In the genomic region with DNA sequence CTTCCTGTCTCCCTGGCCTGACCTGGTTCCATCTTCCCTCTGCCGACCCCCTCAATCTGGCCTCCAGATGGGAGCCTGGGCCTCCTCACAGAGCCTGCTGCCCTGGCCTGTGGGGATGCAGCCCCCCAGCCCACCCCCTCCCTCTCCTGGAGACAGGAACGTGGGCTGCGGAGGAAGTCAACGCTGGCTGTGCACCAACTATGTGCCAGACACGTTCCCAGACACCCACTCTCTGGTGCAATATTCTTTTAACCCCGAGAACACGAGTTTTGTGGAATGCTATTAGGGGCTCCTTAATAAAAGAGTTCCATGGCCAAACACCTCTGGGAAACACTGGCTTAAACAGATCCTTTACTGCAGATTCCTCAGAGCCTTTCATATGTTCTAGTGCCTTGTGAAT, we compare ENCODE assay signal across 22 cellular contexts. TPM values are rescaled to one million over a fixed set of nuclear protein-coding genes. Genes with fewer than 3 reads are reported as not detected.
DNase-seq lines count a peak whose midpoint lies in the region; ATAC-seq and TF ChIP-seq lines count a peak whose summit lies in the region.
"Had no signal": no experiment of that assay in that cellular context is flagged by ENCODE, and none has a peak within 500 bp of the region (broad histone marks: within the 10 kb centered on the region; RNA-seq: fewer than 3 reads in every experiment).

No MANE protein-coding gene starts in this region.

- no peak for TF ChIP-seq POLR2A in IMR-90 (IDR thresholded peaks at IDR 0.05; ENCODE audit: low read depth, low read length)

- no peak overlapping the region for H3K23ac ChIP-seq in IMR-90 (ENCODE audit: low read depth, low read length)

- TF ChIP-seq CTCF in BJ (IDR thresholded peaks at IDR 0.05; ENCODE audit: insufficient read depth, low read depth, low read length) (no peak), IMR-90 (conservative IDR thresholded peaks at IDR 0.05; ENCODE audit: low read depth, low read length) (no peak), fibroblast of villous mesenchyme (IDR thresholded peaks at IDR 0.05; ENCODE audit: insufficient read depth, low read depth, low read length) (no peak), neural progenitor cell (IDR thresholded peaks at IDR 0.05) (no peak)

- H3K4me3 ChIP-seq in BJ (ENCODE audit: low read depth, low read length): no peak overlapping the region
- no peak overlapping the region for H3K4me3 ChIP-seq in IMR-90 (ENCODE audit: insufficient read depth, low read depth, low read length)
- H3K4me3 ChIP-seq in fibroblast of villous mesenchyme (ENCODE audit: low read depth, low read length): no peak overlapping the region
- H3K4me3 ChIP-seq in neural progenitor cell: no peak overlapping the region
- no peak overlapping the region for H3K4me3 ChIP-seq in MG63
- H3K4me3 ChIP-seq: A549 had no signal

- CTCF ChIA-PET in BJ (lab: Yijun Ruan, JAX): interaction anchor here (0.6 to 4.3 kb wide), 2 partner anchors 18 to 82 kb away, joined by 3 to 27 read pairs; a partner anchor contains a TSS
- CTCF ChIA-PET in IMR-90 (lab: Yijun Ruan, JAX): interaction anchor here (0.6 kb wide), 1 partner anchor 17 kb away, joined by 3 read pairs; no protein-coding TSS in a partner anchor

- H3K79me2 ChIP-seq in neural progenitor cell (ENCODE audit: low read depth): no peaks in the 10 kb centered on the region

- no peak overlapping the region for H2BK15ac ChIP-seq in IMR-90 (ENCODE audit: low read depth, low read length)

- H4K91ac ChIP-seq in IMR-90 (ENCODE audit: insufficient read depth, low read depth, low read length): no peak overlapping the region

- H3K9me3 Mint-ChIP-seq in neural progenitor cell: no peaks in the 10 kb centered on the region
- no peaks in the 10 kb centered on the region for H3K9me3 Mint-ChIP-seq in effector memory CD8-positive, alpha-beta T cell
- H3K9me3 Mint-ChIP-seq: CD4-positive, CD25-positive, alpha-beta regulatory T cell had no signal

- H3K9me3 ChIP-seq in IMR-90 (ENCODE audit: control insufficient read depth, insufficient read depth, low read length) (no peaks in the 10 kb centered on the region), neural progenitor cell (ENCODE audit: low read depth) (no peaks in the 10 kb centered on the region), MG63 (no peaks in the 10 kb centered on the region)
- H3K9me3 ChIP-seq: A549, Caco-2 had no signal

- H3K27me3 ChIP-seq in BJ (ENCODE audit: control insufficient read depth, insufficient read depth, low read length) (peaks cover 14% of the 10 kb centered on the region), IMR-90 (ENCODE audit: control insufficient read depth, insufficient read depth, low read length) (peaks cover 36% of the 10 kb centered on the region), neural progenitor cell (no peaks in the 10 kb centered on the region), MG63 (no peaks in the 10 kb centered on the region)

- peaks cover 35% of the 10 kb centered on the region for H3K4me1 Mint-ChIP-seq in neural progenitor cell
- H3K4me1 Mint-ChIP-seq in effector memory CD8-positive, alpha-beta T cell (ENCODE audit: low read depth in 2 of 2): no peaks in the 10 kb centered on the region
- H3K4me1 Mint-ChIP-seq: CD4-positive, CD25-positive, alpha-beta regulatory T cell had no signal

- in situ Hi-C loops in IMR-90 (cut with MboI; ENCODE audit: low sequenced_read_pairs): no loop called here

- H4K8ac ChIP-seq in IMR-90 (ENCODE audit: low read depth in 2 of 2, low read length in 2 of 2): no peak overlapping the region

- no peak overlapping the region for H4K5ac ChIP-seq in IMR-90 (ENCODE audit: low read depth, low read length)

- H4K20me1 ChIP-seq in IMR-90 (ENCODE audit: insufficient read depth, low read length) (no peaks in the 10 kb centered on the region), neural progenitor cell (ENCODE audit: low read depth) (no peaks in the 10 kb centered on the region)

- H3K36me3 Mint-ChIP-seq in neural progenitor cell: no peaks in the 10 kb centered on the region
- peaks cover 4% of the 10 kb centered on the region for H3K36me3 Mint-ChIP-seq in effector memory CD8-positive, alpha-beta T cell (ENCODE audit: insufficient read depth)
- H3K36me3 Mint-ChIP-seq: CD4-positive, CD25-positive, alpha-beta regulatory T cell had no signal

- H3K14ac ChIP-seq in IMR-90 (replicated peaks; ENCODE audit: low read depth, low read length): peak overlapping the region; percentile 45; the same call in 1 of the 2 replicates

- H3K56ac ChIP-seq in IMR-90 (ENCODE audit: extremely low read depth, insufficient read depth, low read length): no peak overlapping the region

- dilution Hi-C loops in IMR-90 (cut with HindIII; ENCODE audit: low sequenced_read_pairs, unreplicated experiment): no loop called here

- peaks cover 9% of the 10 kb centered on the region for H3K4me1 ChIP-seq in IMR-90 (ENCODE audit: control insufficient read depth, insufficient read depth, low read length)
- no peaks in the 10 kb centered on the region for H3K4me1 ChIP-seq in neural progenitor cell
- H3K4me1 ChIP-seq: A549, Caco-2 had no signal

- H3K27ac Mint-ChIP-seq in neural progenitor cell: no peak overlapping the region
- H3K27ac Mint-ChIP-seq in effector memory CD8-positive, alpha-beta T cell: no peak overlapping the region
- H3K27ac Mint-ChIP-seq: CD4-positive, CD25-positive, alpha-beta regulatory T cell had no signal

- H3F3A ChIP-seq in neural progenitor cell (ENCODE audit: low read depth): no peaks in the 10 kb centered on the region

- H3K18ac ChIP-seq in IMR-90 (ENCODE audit: low read depth, low read length): peak overlapping the region; percentile 13; the same call in 1 of the 2 replicates

- H3K27ac ChIP-seq in IMR-90 (ENCODE audit: insufficient read depth, low read length) (no peak overlapping the region), neural progenitor cell (no peak overlapping the region)
- H3K27ac ChIP-seq: A549, HL-60 had no signal

- no peaks in the 10 kb centered on the region for H3K9me1 ChIP-seq in IMR-90 (ENCODE audit: insufficient read depth, low read length)

- DNase-seq in BJ (ENCODE audit: low read depth) (peak; percentile 50), IMR-90 (peak; percentile 28), fibroblast of villous mesenchyme (ENCODE audit: low read depth) (peak; percentile 61), neural progenitor cell (ENCODE audit: low spot score) (no peak), NCI-H2107 treated with DMSO at 0.1 percent for 48 hours (lab: John Stamatoyannopoulos, UW; ENCODE audit: unreplicated experiment) (no peak), Right ventricle myocardium inferior (ENCODE audit: missing footprints) (no peak), MG63 (no peak)
- DNase-seq in effector memory CD8-positive, alpha-beta T cell: no peak
- DNase-seq: AML-193; Caco-2; CD4-positive, CD25-positive, alpha-beta regulatory T cell; DMS153; EL; HCEC 1CT; KBM-7; NCI-H1092; NCI-H146; NCI-H2081; NCI-H524; SHP77 had no signal

- H2BK5ac ChIP-seq in IMR-90 (ENCODE audit: low read depth, low read length, poor library complexity, severe bottlenecking): no peak overlapping the region

- H3K4me3 Mint-ChIP-seq in neural progenitor cell: no peak overlapping the region
- H3K4me3 Mint-ChIP-seq in effector memory CD8-positive, alpha-beta T cell: no peak overlapping the region
- H3K4me3 Mint-ChIP-seq: CD4-positive, CD25-positive, alpha-beta regulatory T cell had no signal

- H3K9ac ChIP-seq in IMR-90 (ENCODE audit: low read depth, low read length) (no peak overlapping the region), neural progenitor cell (no peak overlapping the region)

- H2AFZ ChIP-seq in IMR-90 (replicated peaks; ENCODE audit: low read length, poor library complexity) (peak overlapping the region; percentile 55), neural progenitor cell (replicated peaks) (peak overlapping the region; percentile 57)

- H2AK9ac ChIP-seq in IMR-90 (replicated peaks; ENCODE audit: low read depth, low read length, poor library complexity): no peak overlapping the region

- no TSS peak for BruUV-seq in IMR-90 (replicated peaks; lab: Mats Ljungman, UMichigan)

- no peaks in the 10 kb centered on the region for H3K79me1 ChIP-seq in IMR-90 (ENCODE audit: low read depth in 1 of 2, low read length in 2 of 2)

- peak overlapping the region; percentile 41; the same call in 1 of the 2 replicates for H3K4me2 ChIP-seq in IMR-90 (ENCODE audit: low read depth, low read length)
- no peak overlapping the region for H3K4me2 ChIP-seq in neural progenitor cell
- H3K4me2 ChIP-seq: A549 had no signal

- WGBS in IMR-90 (ENCODE audit: extremely low coverage in 2 of 2, insufficient read length in 1 of 2), 2 experiments: no CpG with 5 or more reads among the region's 7 CpGs

- peak; percentile 48 for ATAC-seq in IMR-90 (ENCODE audit: low read depth)
- ATAC-seq in effector memory CD8-positive, alpha-beta T cell (replicated peaks): no peak
- ATAC-seq in Right ventricle myocardium inferior: no peak

- POLR2A ChIA-PET in BJ (lab: Charles Lee) (no interaction called here), IMR-90 (lab: Charles Lee; ENCODE audit: unreplicated experiment) (no interaction called here)

- no peak overlapping the region for H2BK20ac ChIP-seq in IMR-90 (ENCODE audit: low read depth, low read length)

- no peak overlapping the region for H2BK120ac ChIP-seq in IMR-90 (ENCODE audit: low read depth, low read length)

- TF ChIP-seq RAD21 in IMR-90 (IDR thresholded peaks at IDR 0.05; ENCODE audit: low read length): no peak

- no peaks in the 10 kb centered on the region for H3K36me3 ChIP-seq in BJ (ENCODE audit: control insufficient read depth, insufficient read depth, low read length)
- no peaks in the 10 kb centered on the region for H3K36me3 ChIP-seq in IMR-90 (ENCODE audit: control insufficient read depth, insufficient read depth, low read length)
- no peaks in the 10 kb centered on the region for H3K36me3 ChIP-seq in neural progenitor cell
- H3K36me3 ChIP-seq in MG63: no peaks in the 10 kb centered on the region

- H3K27me3 Mint-ChIP-seq in neural progenitor cell (ENCODE audit: insufficient read depth, low read depth): peaks cover 13% of the 10 kb centered on the region
- no peaks in the 10 kb centered on the region for H3K27me3 Mint-ChIP-seq in effector memory CD8-positive, alpha-beta T cell
- H3K27me3 Mint-ChIP-seq: CD4-positive, CD25-positive, alpha-beta regulatory T cell had no signal

- no peak overlapping the region; the same call in 1 of the 2 replicates for H3K4ac ChIP-seq in IMR-90 (ENCODE audit: low read depth, low read length)

- intact Hi-C loops in IMR-90 (cut with micrococcal nuclease): no loop called here
- intact Hi-C loops in Right ventricle myocardium inferior (cut with DNase I): no loop called here

- no peak overlapping the region for H2AK5ac ChIP-seq in IMR-90 (ENCODE audit: low read depth, low read length)

RNA-seq across cellular contexts. Expression of a gene that starts 15.9 kb away (rescaled TPM):
- polyA plus RNA-seq in BJ (2011; rRNA removed): 0.25 and 0.26 TPM in 2 replicates
- polyA minus RNA-seq in BJ (2011; rRNA and poly(A)+ RNA removed): 0.15 TPM in 1 of 2 replicates, not detected in the other
- not detected in 2 replicates for total RNA-seq in IMR-90 (2012; rRNA removed)
- polyA plus RNA-seq in IMR-90 (2012; rRNA removed): 0.10 TPM in 1 of 2 replicates, not detected in the other
- polyA plus RNA-seq in IMR-90 (2012; cell fraction: cytosol; rRNA removed): 0.02 and 0.04 TPM in 2 replicates
- polyA plus RNA-seq in IMR-90 (2012; cell fraction: nucleus; rRNA removed; ENCODE audit: low replicate concordance): not detected in 2 replicates
- under 0.01 TPM in 1 of 2 replicates, not detected in the other for total RNA-seq in fibroblast of villous mesenchyme
- 0.26 and 0.59 TPM in 2 replicates for total RNA-seq in neural progenitor cell (ENCODE audit: low replicate concordance)
- 18.2 TPM for total RNA-seq in Right ventricle myocardium inferior
- not detected in 2 replicates for total RNA-seq in MG63 (2014; rRNA removed; shearing (Covaris generic); ENCODE audit: low replicate concordance)
- total RNA-seq: CD4-positive, CD25-positive, alpha-beta regulatory T cell had no signal

Comparison
In these comparisons a context has a peak if more than half of its experiments do, and no peak if none do; other contexts are left out.
1. DNase-seq: peak in BJ (single experiment), IMR-90 (single experiment) and fibroblast of villous mesenchyme (single experiment); none in neural progenitor cell (single experiment), effector memory CD8-positive, alpha-beta T cell (0 of 3), NCI-H2107 treated with DMSO at 0.1 percent for 48 hours (single experiment), Right ventricle myocardium inferior (single experiment) and MG63 (single experiment).
2. RNA of a gene that starts 15.9 kb away (total RNA-seq): 18.2 TPM in Right ventricle myocardium inferior (single experiment); 0.26 to 0.59 TPM in neural progenitor cell, not detected in IMR-90, under 0.01 TPM in fibroblast of villous mesenchyme and not detected in MG63; every median in the first group is over 10 times any median in the second.